8 cellular contexts compared by ENCODE assay signal in genomic region chr10:75371010-75371409, GRCh38. TPM values are rescaled to one million over a fixed set of nuclear protein-coding genes. Genes with fewer than 3 reads are reported as not detected.
"Had no signal": no experiment of that assay in that cellular context is flagged by ENCODE, and none has a peak within 500 bp of the region (broad histone marks: within the 10 kb centered on the region; RNA-seq: fewer than 3 reads in every experiment).

No MANE protein-coding gene starts in this region.

- ATAC-seq: GM23338 had no signal

- H3K4me1 Mint-ChIP-seq: GM23338, H9 had no signal

- H3K4me2 ChIP-seq: GM23338, KMS-11 had no signal

- H3K27ac ChIP-seq: KMS-11 had no signal

- H3K27ac Mint-ChIP-seq: GM23338, H9 had no signal

- H2AFZ ChIP-seq: GM23338 had no signal

- H3K9ac ChIP-seq: KMS-11 had no signal

- FAIRE-seq: H1, H54, HTR-8/SVneo had no signal

- DNase-seq: H9, HCEC 1CT, KBM-7 had no signal

- H3K9me3 Mint-ChIP-seq: GM23338 had no signal

- H3K4me3 ChIP-seq: GM23338 had no signal

- H3K4me3 Mint-ChIP-seq: GM23338, H9 had no signal

RNA-seq across cellular contexts. Expression of gene ZNF503, which starts 30.6 kb away (rescaled TPM):
- total RNA-seq: GM23338 had no signal
